ENCODE assay signal across 15 cellular contexts in the genomic region with DNA sequence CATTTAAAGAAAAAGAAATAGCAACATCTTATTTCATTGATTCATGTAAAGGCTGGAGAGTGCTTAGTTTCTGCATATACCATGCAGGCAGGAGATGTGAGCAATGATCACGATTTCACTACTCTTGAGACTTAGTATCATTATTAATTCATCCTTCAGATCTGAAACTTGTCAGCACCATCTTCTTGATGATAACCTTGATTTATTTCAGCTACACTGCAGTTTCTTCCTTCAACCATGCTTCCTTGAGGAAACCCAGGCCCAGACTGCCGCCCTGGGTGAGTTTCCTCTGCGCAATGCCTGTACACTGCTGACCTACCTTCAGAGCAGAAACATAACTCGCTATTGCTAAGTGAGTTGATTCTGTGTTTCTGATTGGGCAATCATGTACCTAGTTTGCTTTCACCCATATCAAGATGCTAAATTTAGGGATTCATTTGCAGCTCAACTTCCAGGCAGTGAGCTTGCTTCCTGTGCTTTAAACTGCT. TPM values are rescaled to one million over a fixed set of nuclear protein-coding genes. Genes with fewer than 3 reads are reported as not detected.
DNase-seq lines count a peak whose midpoint lies in the region; ATAC-seq and TF ChIP-seq lines count a peak whose summit lies in the region.
"Had no signal": no experiment of that assay in that cellular context is flagged by ENCODE, and none has a peak within 500 bp of the region (broad histone marks: within the 10 kb centered on the region; RNA-seq: fewer than 3 reads in every experiment).

No MANE protein-coding gene starts in this region.

- ATAC-seq in GM18873 (IDR thresholded peaks at IDR 0.05; ENCODE audit: low FRiP score, unreplicated experiment) (peak; percentile 64), GM23338 (no peak), SK-N-SH treated with all-trans-retinoic acid at 6 μM for 48 hours (peak; percentile 65), naive B cell (ENCODE audit: low read depth in 2 of 2) (peak; percentile 23 to 76)
- ATAC-seq: T-cell had no signal

- H3K27ac Mint-ChIP-seq in GM23338 (no peak overlapping the region), naive B cell (peak overlapping the region in 5 of 6 donors; percentile 30 to 96 (median 89))
- H3K27ac Mint-ChIP-seq: brain, T-cell had no signal

- H3K4me3 ChIP-seq in GM23338 = no peak overlapping the region
- H3K4me3 ChIP-seq: testis had no signal

- H3K4me1 ChIP-seq in GM23338 (ENCODE audit: insufficient read depth) = no peaks in the 10 kb centered on the region
- H3K4me1 ChIP-seq: parathyroid adenoma, testis had no signal

- no peaks in the 10 kb centered on the region for H3K4me1 Mint-ChIP-seq in GM23338
- H3K4me1 Mint-ChIP-seq in naive B cell = peaks cover 20 to 50% (median 47%) of the 10 kb centered on the region in 3 donors
- H3K4me1 Mint-ChIP-seq: brain, T-cell had no signal

- no peaks in the 10 kb centered on the region for H3K27me3 ChIP-seq in GM23338 (ENCODE audit: insufficient read depth)
- H3K27me3 ChIP-seq: testis had no signal

- no peak overlapping the region for H3K4me2 ChIP-seq in GM23338

- no peak overlapping the region for H3K4me3 Mint-ChIP-seq in GM23338
- peak overlapping the region in 7 of 8 donors; percentile 4 to 84 (median 71) for H3K4me3 Mint-ChIP-seq in naive B cell
- H3K4me3 Mint-ChIP-seq: brain, T-cell had no signal

- peaks cover 5% of the 10 kb centered on the region for H3K27me3 Mint-ChIP-seq in GM23338 (ENCODE audit: insufficient read depth, low read depth, poor library complexity)
- no peaks in the 10 kb centered on the region for H3K27me3 Mint-ChIP-seq in naive B cell

- no peak overlapping the region for H3K27ac ChIP-seq in GM23338 (ENCODE audit: low read depth)
- H3K27ac ChIP-seq in substantia nigra (ENCODE audit: low read depth, low read length, poor library complexity, severe bottlenecking) = no peak overlapping the region
- H3K27ac ChIP-seq: parathyroid adenoma, testis had no signal

- no peaks in the 10 kb centered on the region for H4K20me1 ChIP-seq in GM23338 (replicated peaks; ENCODE audit: insufficient read depth)

- DNase-seq in GM23338 (ENCODE audit: low spot score) (no peak), naive B cell (no peak), NCI-H128 (lab: John Stamatoyannopoulos, UW; ENCODE audit: unreplicated experiment) (no peak), anterior cingulate cortex (lab: John Stamatoyannopoulos, UW) (no peak), substantia nigra (lab: John Stamatoyannopoulos, UW) (no peak), globus pallidus (ENCODE audit: low spot score) (no peak)
- DNase-seq: NCI-H1417 treated with DMSO at 0.1 percent for 48 hours; NCI-H774; stimulated activated CD4-positive, alpha-beta T cell treated with anti-CD3 and anti-CD28 coated beads, Interleukin-4, amount 100 ng/mL, for 1 hour; T-cell; testis had no signal

- H3K36me3 Mint-ChIP-seq in GM23338 (ENCODE audit: low read depth) (no peaks in the 10 kb centered on the region), naive B cell (peaks cover 0 to 6% of the 10 kb centered on the region in 2 donors)
- H3K36me3 Mint-ChIP-seq: brain, T-cell had no signal

- H2AFZ ChIP-seq in GM23338 = 0 out of 2 replicates have a peak overlapping the region, but pooled peaks have one; percentile 10
- H2AFZ ChIP-seq: parathyroid adenoma had no signal

- H3K9me2 ChIP-seq in GM23338 (ENCODE audit: insufficient read depth) = no peaks in the 10 kb centered on the region

- H3F3A ChIP-seq in GM23338 (replicated peaks; ENCODE audit: low read depth) = no peaks in the 10 kb centered on the region

- H3K9me3 Mint-ChIP-seq in GM23338 = no peaks in the 10 kb centered on the region
- H3K9me3 Mint-ChIP-seq in naive B cell = no peaks in the 10 kb centered on the region
- H3K9me3 Mint-ChIP-seq: brain, T-cell had no signal

- no peak for TF ChIP-seq CTCF in GM23338 (conservative IDR thresholded peaks at IDR 0.05; ENCODE audit: low read depth in 2 of 2)

- no peaks in the 10 kb centered on the region for H3K36me3 ChIP-seq in GM23338 (ENCODE audit: insufficient read depth)

- no peaks in the 10 kb centered on the region for H3K79me2 ChIP-seq in GM23338 (replicated peaks; ENCODE audit: insufficient read depth)
- H3K79me2 ChIP-seq: parathyroid adenoma had no signal

TF ChIP-seq in GM23338, 12 proteins besides CTCF, POLR2A, EP300 and RAD21 (continues in another document):
- no peak for TF ChIP-seq CREB1 (CRISPR knock-in tag; IDR thresholded peaks at IDR 0.05; ENCODE audit: low read depth)
- TF ChIP-seq EZH2 (IDR thresholded peaks at IDR 0.05; ENCODE audit: low read depth, unreplicated experiment) = no peak
- TF ChIP-seq JUNB (IDR thresholded peaks at IDR 0.05; ENCODE audit: unreplicated experiment) = no peak
- TF ChIP-seq POLR2AphosphoS5 (IDR thresholded peaks at IDR 0.05; ENCODE audit: low read depth) = no peak
- no peak for TF ChIP-seq ZNF331 (CRISPR knock-in tag; IDR thresholded peaks at IDR 0.05; ENCODE audit: low read depth)
- TF ChIP-seq, protein P1, sequence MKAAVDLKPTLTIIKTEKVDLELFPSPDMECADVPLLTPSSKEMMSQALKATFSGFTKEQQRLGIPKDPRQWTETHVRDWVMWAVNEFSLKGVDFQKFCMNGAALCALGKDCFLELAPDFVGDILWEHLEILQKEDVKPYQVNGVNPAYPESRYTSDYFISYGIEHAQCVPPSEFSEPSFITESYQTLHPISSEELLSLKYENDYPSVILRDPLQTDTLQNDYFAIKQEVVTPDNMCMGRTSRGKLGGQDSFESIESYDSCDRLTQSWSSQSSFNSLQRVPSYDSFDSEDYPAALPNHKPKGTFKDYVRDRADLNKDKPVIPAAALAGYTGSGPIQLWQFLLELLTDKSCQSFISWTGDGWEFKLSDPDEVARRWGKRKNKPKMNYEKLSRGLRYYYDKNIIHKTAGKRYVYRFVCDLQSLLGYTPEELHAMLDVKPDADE (IDR thresholded peaks at IDR 0.05) = no peak

TF ChIP-seq in SK-N-SH treated with all-trans-retinoic acid at 6 μM for 48 hours, 23 proteins besides CTCF, POLR2A, EP300 and RAD21 (continues in another document):
- TF ChIP-seq, protein P2, sequence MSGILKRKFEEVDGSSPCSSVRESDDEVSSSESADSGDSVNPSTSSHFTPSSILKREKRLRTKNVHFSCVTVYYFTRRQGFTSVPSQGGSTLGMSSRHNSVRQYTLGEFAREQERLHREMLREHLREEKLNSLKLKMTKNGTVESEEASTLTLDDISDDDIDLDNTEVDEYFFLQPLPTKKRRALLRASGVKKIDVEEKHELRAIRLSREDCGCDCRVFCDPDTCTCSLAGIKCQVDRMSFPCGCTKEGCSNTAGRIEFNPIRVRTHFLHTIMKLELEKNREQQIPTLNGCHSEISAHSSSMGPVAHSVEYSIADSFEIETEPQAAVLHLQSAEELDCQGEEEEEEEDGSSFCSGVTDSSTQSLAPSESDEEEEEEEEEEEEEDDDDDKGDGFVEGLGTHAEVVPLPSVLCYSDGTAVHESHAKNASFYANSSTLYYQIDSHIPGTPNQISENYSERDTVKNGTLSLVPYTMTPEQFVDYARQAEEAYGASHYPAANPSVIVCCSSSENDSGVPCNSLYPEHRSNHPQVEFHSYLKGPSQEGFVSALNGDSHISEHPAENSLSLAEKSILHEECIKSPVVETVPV (CRISPR knock-in tag; IDR thresholded peaks at IDR 0.05) = no peak
- TF ChIP-seq, protein P3, sequence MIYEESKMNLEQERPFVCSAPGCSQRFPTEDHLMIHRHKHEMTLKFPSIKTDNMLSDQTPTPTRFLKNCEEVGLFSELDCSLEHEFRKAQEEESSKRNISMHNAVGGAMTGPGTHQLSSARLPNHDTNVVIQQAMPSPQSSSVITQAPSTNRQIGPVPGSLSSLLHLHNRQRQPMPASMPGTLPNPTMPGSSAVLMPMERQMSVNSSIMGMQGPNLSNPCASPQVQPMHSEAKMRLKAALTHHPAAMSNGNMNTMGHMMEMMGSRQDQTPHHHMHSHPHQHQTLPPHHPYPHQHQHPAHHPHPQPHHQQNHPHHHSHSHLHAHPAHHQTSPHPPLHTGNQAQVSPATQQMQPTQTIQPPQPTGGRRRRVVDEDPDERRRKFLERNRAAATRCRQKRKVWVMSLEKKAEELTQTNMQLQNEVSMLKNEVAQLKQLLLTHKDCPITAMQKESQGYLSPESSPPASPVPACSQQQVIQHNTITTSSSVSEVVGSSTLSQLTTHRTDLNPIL (CRISPR knock-in tag; IDR thresholded peaks at IDR 0.05; ENCODE audit: low read depth) = no peak
- no peak for TF ChIP-seq RARB (CRISPR knock-in tag; IDR thresholded peaks at IDR 0.05)
- TF ChIP-seq ISL1 (CRISPR knock-in tag; IDR thresholded peaks at IDR 0.05) = no peak
- TF ChIP-seq TOX (CRISPR knock-in tag; IDR thresholded peaks at IDR 0.05; ENCODE audit: borderline replicate concordance) = no peak
- TF ChIP-seq, protein P4, sequence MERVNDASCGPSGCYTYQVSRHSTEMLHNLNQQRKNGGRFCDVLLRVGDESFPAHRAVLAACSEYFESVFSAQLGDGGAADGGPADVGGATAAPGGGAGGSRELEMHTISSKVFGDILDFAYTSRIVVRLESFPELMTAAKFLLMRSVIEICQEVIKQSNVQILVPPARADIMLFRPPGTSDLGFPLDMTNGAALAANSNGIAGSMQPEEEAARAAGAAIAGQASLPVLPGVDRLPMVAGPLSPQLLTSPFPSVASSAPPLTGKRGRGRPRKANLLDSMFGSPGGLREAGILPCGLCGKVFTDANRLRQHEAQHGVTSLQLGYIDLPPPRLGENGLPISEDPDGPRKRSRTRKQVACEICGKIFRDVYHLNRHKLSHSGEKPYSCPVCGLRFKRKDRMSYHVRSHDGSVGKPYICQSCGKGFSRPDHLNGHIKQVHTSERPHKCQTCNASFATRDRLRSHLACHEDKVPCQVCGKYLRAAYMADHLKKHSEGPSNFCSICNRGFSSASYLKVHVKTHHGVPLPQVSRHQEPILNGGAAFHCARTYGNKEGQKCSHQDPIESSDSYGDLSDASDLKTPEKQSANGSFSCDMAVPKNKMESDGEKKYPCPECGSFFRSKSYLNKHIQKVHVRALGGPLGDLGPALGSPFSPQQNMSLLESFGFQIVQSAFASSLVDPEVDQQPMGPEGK (CRISPR knock-in tag; IDR thresholded peaks at IDR 0.05; ENCODE audit: borderline replicate concordance) = no peak
- TF ChIP-seq ZNF70 (CRISPR knock-in tag; IDR thresholded peaks at IDR 0.05) = no peak
- TF ChIP-seq OSR1 (CRISPR knock-in tag; IDR thresholded peaks at IDR 0.05) = no peak
- no peak for TF ChIP-seq ZC3H10 (CRISPR knock-in tag; IDR thresholded peaks at IDR 0.05)

RNA-seq across cellular contexts. Expression of a gene that starts 13.5 kb away (rescaled TPM):
- total RNA-seq in GM23338 (2014; rRNA removed; shearing (Covaris generic)) = 23.1 and 27.8 TPM in 2 replicates
- 28.8 and 33.7 TPM in 2 replicates for polyA plus RNA-seq in GM23338 (2016; fragmentation: Nextera tagmentation; extraction: Ambion mirVana)
- polyA plus RNA-seq in naive B cell (ENCODE audit: low read depth in 6 of 6) = 10 to 100 TPM; 48.6 to 83.4 (median 62.4) TPM

RNA-seq across cellular contexts. Expression of a gene that starts 30.4 kb away (rescaled TPM):
- total RNA-seq in GM23338 (2014; rRNA removed; shearing (Covaris generic)) = 35.6 and 39.7 TPM in 2 replicates
- polyA plus RNA-seq in GM23338 (2016; fragmentation: Nextera tagmentation; extraction: Ambion mirVana) (102 and 107 TPM in 2 replicates), naive B cell (ENCODE audit: low read depth in 6 of 6) (10 to 100 TPM; 23.3 to 33.6 (median 27.0) TPM)
